16 cellular contexts compared by ENCODE assay signal in the genomic region with DNA sequence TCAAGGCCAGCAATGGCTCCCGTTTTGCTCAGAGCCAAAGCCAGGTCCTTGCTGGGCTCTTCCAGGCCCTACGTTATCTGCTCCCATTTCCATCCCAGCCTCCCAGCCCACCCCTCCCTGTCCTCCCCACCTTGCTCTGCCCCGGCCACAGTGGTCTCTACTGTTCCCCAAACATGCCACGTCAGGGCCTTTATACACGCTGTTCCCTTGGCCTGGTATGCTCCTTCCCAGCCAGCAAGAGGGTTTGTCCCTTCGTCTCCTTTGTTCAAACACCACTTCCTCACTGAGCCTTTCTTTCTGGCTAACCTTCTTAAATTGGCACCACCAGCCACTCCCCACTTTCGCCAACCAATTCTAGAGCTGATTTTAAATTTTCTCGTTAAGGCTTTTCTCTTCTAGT. TPM values are rescaled to one million over a fixed set of nuclear protein-coding genes. Genes with fewer than 3 reads are reported as not detected.
DNase-seq lines count a peak whose midpoint lies in the region; ATAC-seq, FAIRE-seq and TF ChIP-seq lines count a peak whose summit lies in the region.
"Had no signal": no experiment of that assay in that cellular context is flagged by ENCODE, and none has a peak within 500 bp of the region (broad histone marks: within the 10 kb centered on the region; RNA-seq: fewer than 3 reads in every experiment).

No MANE protein-coding gene starts in this region.

- H3K4me3 ChIP-seq in heart left ventricle (peak overlapping the region in 11 of 12 donors; percentile 12 to 89 (median 69)), astrocyte (ENCODE audit: insufficient read depth, low read depth, low read length) (no peak overlapping the region), mesodermal cell (ENCODE audit: extremely low read depth, insufficient read depth, low read length, poor library complexity, severe bottlenecking) (no peak overlapping the region), tibial nerve (peak overlapping the region in 1 of 4 donors; percentile 8)

- TF ChIP-seq CTCF in heart left ventricle (IDR thresholded peaks at IDR 0.05) (no peak), astrocyte (IDR thresholded peaks at IDR 0.05; ENCODE audit: insufficient read depth, low read depth, low read length) (no peak), tibial nerve (IDR thresholded peaks at IDR 0.05) (no peak)

- H3K4me1 ChIP-seq in heart left ventricle (peaks cover 0 to 83% (median 40%) of the 10 kb centered on the region in 12 donors), astrocyte (ENCODE audit: insufficient read depth, low read length) (peaks cover 25% of the 10 kb centered on the region), mesodermal cell (ENCODE audit: control insufficient read depth, insufficient read depth, low read length, poor library complexity, severe bottlenecking) (peaks cover 37% of the 10 kb centered on the region), tibial nerve (peaks cover 0 to 45% (median 30%) of the 10 kb centered on the region in 4 donors)

- peaks cover 0 to 20% (median 10%) of the 10 kb centered on the region in 9 donors for H3K36me3 ChIP-seq in heart left ventricle
- H3K36me3 ChIP-seq in astrocyte (ENCODE audit: insufficient read depth, low read length) = no peaks in the 10 kb centered on the region
- peaks cover 10% of the 10 kb centered on the region for H3K36me3 ChIP-seq in mesodermal cell (ENCODE audit: control insufficient read depth, insufficient read depth, low read length)
- no peaks in the 10 kb centered on the region for H3K36me3 ChIP-seq in tibial nerve
- H3K36me3 ChIP-seq: WERI-Rb-1 had no signal

- no peak for FAIRE-seq in astrocyte (lab: Jason Lieb, UNC)
- FAIRE-seq: keratinocyte, RCC 7860 had no signal

- H3K9me3 ChIP-seq in heart left ventricle (no peaks in the 10 kb centered on the region), astrocyte (ENCODE audit: insufficient read depth, low read depth, low read length) (no peaks in the 10 kb centered on the region), mesodermal cell (ENCODE audit: control insufficient read depth, low read length) (no peaks in the 10 kb centered on the region), tibial nerve (no peaks in the 10 kb centered on the region)

- no peak overlapping the region for H2AFZ ChIP-seq in astrocyte (ENCODE audit: low read depth, low read length)

- WGBS in heart left ventricle, 4 donors = 51 to 65% (median 58%) methylated on average over 8 of the region's 8 CpGs
- WGBS in mesodermal cell (ENCODE audit: insufficient coverage in 2 of 2), 2 experiments = 89 to 91% methylated on average over 8 of the region's 8 CpGs
- WGBS in tibial nerve, 2 donors = 46 to 60% methylated on average over 8 of the region's 8 CpGs

- no peaks in the 10 kb centered on the region for H3K79me2 ChIP-seq in astrocyte (ENCODE audit: insufficient read depth, low read length)

- H3K4me2 ChIP-seq in astrocyte (ENCODE audit: low read length) = no peak overlapping the region

- H3K27me3 ChIP-seq in heart left ventricle = no peaks in the 10 kb centered on the region
- no peaks in the 10 kb centered on the region for H3K27me3 ChIP-seq in astrocyte (ENCODE audit: insufficient read depth, low read length)
- H3K27me3 ChIP-seq in tibial nerve = no peaks in the 10 kb centered on the region

- H3K4me1 Mint-ChIP-seq in astrocyte (ENCODE audit: low read depth, unreplicated experiment) = peaks cover 26% of the 10 kb centered on the region

- H3K27ac ChIP-seq in heart left ventricle (peak overlapping the region; percentile 70 to 96 (median 84)), astrocyte (ENCODE audit: low read depth, low read length) (peak overlapping the region; percentile 74), mesodermal cell (ENCODE audit: low read depth, low read length, severe bottlenecking) (peak overlapping the region; percentile 95), tibial nerve (peak overlapping the region in 3 of 4 donors; percentile 41 to 74 (median 64))
- H3K27ac ChIP-seq: WERI-Rb-1 had no signal

- no peaks in the 10 kb centered on the region for H4K20me1 ChIP-seq in astrocyte (ENCODE audit: insufficient read depth, low read length)

- no peak for TF ChIP-seq POLR2A in heart left ventricle (IDR thresholded peaks at IDR 0.05)
- TF ChIP-seq POLR2A in tibial nerve (IDR thresholded peaks at IDR 0.05) = no peak

- H3K27me3 Mint-ChIP-seq in astrocyte (ENCODE audit: low read depth, unreplicated experiment) = peaks cover 3% of the 10 kb centered on the region

- H3K9me3 Mint-ChIP-seq in astrocyte (ENCODE audit: unreplicated experiment) = peaks cover 4% of the 10 kb centered on the region

- H3K9ac ChIP-seq in astrocyte (ENCODE audit: low read length) = peak overlapping the region; percentile 76

- DNase-seq in heart left ventricle (no peak), Right ventricle myocardium superior (no peak), astrocyte (ENCODE audit: low read depth) (no peak), tibial nerve (ENCODE audit: low spot score in 2 of 2) (no peak), SKM-1 (lab: John Stamatoyannopoulos, UW; ENCODE audit: unreplicated experiment) (no peak), NCI-H226 (no peak)
- no peak for DNase-seq in stimulated activated CD4-positive, alpha-beta T cell treated with anti-CD3 and anti-CD28 coated beads, Interleukin-4, amount 100 ng/mL, for 4 hours
- DNase-seq: amygdala, GDM1, WERI-Rb-1 had no signal

- no peak for TF ChIP-seq EP300 in tibial nerve (IDR thresholded peaks at IDR 0.05)

- intact Hi-C loops in heart left ventricle (cut with DNase I) = loop anchor here in 1 of 10 donors (10.0 kb wide), 1 partner anchor 86 kb away; a partner anchor contains a TSS
- intact Hi-C loops in Right ventricle myocardium superior (cut with DNase I) = no loop called here

- ATAC-seq in heart left ventricle (no peak), Right ventricle myocardium superior (ENCODE audit: poor library complexity) (no peak)

- H3K4me3 Mint-ChIP-seq in astrocyte (ENCODE audit: unreplicated experiment) = no peak overlapping the region

- peak overlapping the region; percentile 91 for H3K27ac Mint-ChIP-seq in astrocyte (ENCODE audit: unreplicated experiment)

- H3K36me3 Mint-ChIP-seq in astrocyte (ENCODE audit: low read depth, unreplicated experiment) = peaks cover 12% of the 10 kb centered on the region

RNA-seq across cellular contexts. Expression of a gene that starts 9.8 kb away (rescaled TPM):
- 10 to 100 TPM; 13.7 to 38.9 (median 16.9) TPM for total RNA-seq in heart left ventricle
- polyA plus RNA-seq in heart left ventricle = 10 to 100 TPM; 21.1 to 24.8 TPM
- 18.2 TPM for total RNA-seq in Right ventricle myocardium superior
- 4.6 and 5.8 TPM in 2 replicates for total RNA-seq in astrocyte
- polyA plus RNA-seq in mesodermal cell (2013, experiment 1 of 2) = 24.8 TPM
- 17.4 TPM for polyA plus RNA-seq in mesodermal cell (2013, experiment 2 of 2)
- total RNA-seq in tibial nerve = 10 to 100 TPM in 3 of 4 donors, 1 to 10 TPM in 1; 4.2 to 18.9 (median 13.4) TPM
- total RNA-seq: fibroblast of lung had no signal

RNA-seq across cellular contexts. Expression of a gene that starts 17.2 kb away (rescaled TPM):
- total RNA-seq in heart left ventricle (10 to 100 TPM; 35.6 to 60.3 (median 47.8) TPM), Right ventricle myocardium superior (44.4 TPM), astrocyte (70.5 and 71.7 TPM in 2 replicates), tibial nerve (100 to 1,000 TPM in 2 of 4 donors, 10 to 100 TPM in 2; 66.6 to 112 (median 87.6) TPM)
- 10 to 100 TPM; 26.2 to 30.4 TPM for polyA plus RNA-seq in heart left ventricle
- polyA plus RNA-seq in mesodermal cell (2013, experiment 1 of 2) = 79.5 TPM
- 66.6 TPM for polyA plus RNA-seq in mesodermal cell (2013, experiment 2 of 2)

RNA-seq across cellular contexts. Expression of a gene that starts 33.6 kb away (rescaled TPM):
- total RNA-seq in heart left ventricle (1 to 10 TPM; 1.7 to 9.2 (median 3.3) TPM), Right ventricle myocardium superior (3.3 TPM), astrocyte (7.5 and 8.5 TPM in 2 replicates), tibial nerve (10 to 100 TPM; 13.3 to 15.3 (median 14.4) TPM)
- polyA plus RNA-seq in heart left ventricle = 1 to 10 TPM; 3.4 to 5.2 TPM
- 20.5 TPM for polyA plus RNA-seq in mesodermal cell (2013, experiment 1 of 2)
- 17.4 TPM for polyA plus RNA-seq in mesodermal cell (2013, experiment 2 of 2)

RNA-seq across cellular contexts. Expression of a gene that starts 34.0 kb away (rescaled TPM):
- total RNA-seq in heart left ventricle (10 to 100 TPM; 39.9 to 55.1 (median 41.5) TPM), Right ventricle myocardium superior (31.5 TPM), astrocyte (44.6 and 49.4 TPM in 2 replicates), tibial nerve (100 to 1,000 TPM; 136 to 309 (median 143) TPM)
- 10 to 100 TPM; 36.8 to 50.1 TPM for polyA plus RNA-seq in heart left ventricle
- 57.4 TPM for polyA plus RNA-seq in mesodermal cell (2013, experiment 1 of 2)
- polyA plus RNA-seq in mesodermal cell (2013, experiment 2 of 2) = 48.9 TPM

RNA-seq across cellular contexts. Expression of a gene that starts 52.8 kb away (rescaled TPM):
- total RNA-seq in heart left ventricle = under 1 TPM in 8 of 9 donors, not detected in 1; 0.09 to 0.61 (median 0.24) TPM
- under 1 TPM in 1 of 2 donors, not detected in 1; 0.34 TPM for polyA plus RNA-seq in heart left ventricle
- total RNA-seq in Right ventricle myocardium superior = 0.48 TPM
- total RNA-seq in astrocyte = not detected in 2 replicates
- not detected for polyA plus RNA-seq in mesodermal cell (2013, experiment 1 of 2)
- not detected for polyA plus RNA-seq in mesodermal cell (2013, experiment 2 of 2)
- total RNA-seq in tibial nerve = under 1 TPM in 1 of 4 donors, not detected in 3; 0.30 TPM
- total RNA-seq: IMR-90, pulmonary artery endothelial cell had no signal
- polyA plus RNA-seq: fibroblast of lung, keratinocyte had no signal

Comparison
In these comparisons a context has a peak if more than half of its experiments do, and no peak if none do; other contexts are left out.
1. H3K4me3 ChIP-seq: peak in heart left ventricle (11 of 12); none in astrocyte (single experiment) and mesodermal cell (single experiment).
2. Peak in every context shown above with its lines, with median percentiles within 50 percentile points of each other: H3K27ac ChIP-seq.